8 cellular contexts compared by ENCODE assay signal in genomic region chr11:75100314-75100713, GRCh38.
DNase-seq lines count a peak whose midpoint lies in the region; ATAC-seq lines count a peak whose summit lies in the region.

No MANE protein-coding gene starts in this region.

- DNase-seq in CD1c-positive myeloid dendritic cell (ENCODE audit: extremely low spot score), result peak; percentile 78
- peak; percentile 59 for DNase-seq in activated CD8-positive, alpha-beta memory T cell treated with anti-CD3 and anti-CD28 coated beads, Interleukin-2, amount 50 U/mL, for 48 hours
- DNase-seq in stimulated activated CD4-positive, alpha-beta T cell treated with anti-CD3 and anti-CD28 coated beads, Interleukin-1b, Interleukin-23, amount 100 ng/mL, for 48 hours, result peak; percentile 65
- DNase-seq in NCI-H2171 treated with DMSO at 0.1 percent for 48 hours (lab: John Stamatoyannopoulos, UW), result no peak
- DNase-seq in LoVo (ENCODE audit: low spot score), result no peak
- DNase-seq in central memory CD4-positive, alpha-beta T cell, result no peak

- ATAC-seq in GM19324 (IDR thresholded peaks at IDR 0.05; ENCODE audit: low FRiP score, unreplicated experiment) (peak; percentile 75), HG03196 (IDR thresholded peaks at IDR 0.05; ENCODE audit: unreplicated experiment) (peak; percentile 95)

Comparison
In these comparisons a context has a peak if more than half of its experiments do, and no peak if none do; other contexts are left out.
1. DNase-seq: peak in CD1c-positive myeloid dendritic cell (single experiment), activated CD8-positive, alpha-beta memory T cell treated with anti-CD3 and anti-CD28 coated beads, Interleukin-2, amount 50 U/mL, for 48 hours (single experiment) and stimulated activated CD4-positive, alpha-beta T cell treated with anti-CD3 and anti-CD28 coated beads, Interleukin-1b, Interleukin-23, amount 100 ng/mL, for 48 hours (single experiment); none in NCI-H2171 treated with DMSO at 0.1 percent for 48 hours (single experiment), LoVo (single experiment) and central memory CD4-positive, alpha-beta T cell (single experiment).